8 cellular contexts compared by ENCODE assay signal in genomic region chr6:2767327-2767985, GRCh38. TPM values are rescaled to one million over a fixed set of nuclear protein-coding genes. Genes with fewer than 3 reads are reported as not detected.
A peak's percentile ranks its signal among the peaks of the same experiment; 100 is the strongest.
DNase-seq lines count a peak whose midpoint lies in the region; ATAC-seq, FAIRE-seq and TF ChIP-seq lines count a peak whose summit lies in the region.

No MANE protein-coding gene starts in this region.

- peak overlapping the region; percentile 24 for H3K9ac ChIP-seq in NT2/D1 (ENCODE audit: insufficient read length, low read depth)
- H3K9ac ChIP-seq in endodermal cell (ENCODE audit: extremely low read depth, low read length, poor library complexity, severe bottlenecking): peak overlapping the region; percentile 64

- H3K4me3 Mint-ChIP-seq in Caco-2 (ENCODE audit: unreplicated experiment) (peak overlapping the region; percentile 72), endodermal cell (peak overlapping the region; percentile 85)

- FAIRE-seq in pancreas (lab: Jason Lieb, UNC) (no peak), urothelium cell line (lab: Jason Lieb, UNC) (no peak), HTR-8/SVneo (lab: Jason Lieb, UNC) (no peak)

- H3K27ac Mint-ChIP-seq in Caco-2 (ENCODE audit: unreplicated experiment) (no peak overlapping the region), endodermal cell (no peak overlapping the region)

- no peak for ATAC-seq in pancreas
- no peak for ATAC-seq in GM18498 (IDR thresholded peaks at IDR 0.05; ENCODE audit: unreplicated experiment)

- H3K4me1 Mint-ChIP-seq in Caco-2 (ENCODE audit: low read depth, unreplicated experiment) (peaks cover 18% of the 10 kb centered on the region), endodermal cell (peaks cover 34% of the 10 kb centered on the region)

- WGBS in endodermal cell (ENCODE audit: insufficient coverage in 1 of 2, insufficient read length in 1 of 2), 2 experiments: 71 to 75% methylated on average over 5 to 7 of the region's 7 CpGs
- 34 to 36% methylated on average over 7 of the region's 7 CpGs for WGBS in pancreas, 2 donors

- H3K4me1 ChIP-seq in Caco-2 (no peaks in the 10 kb centered on the region; the same call in 1 of the 2 replicates), NT2/D1 (ENCODE audit: insufficient read depth, insufficient read length) (peaks cover 2% of the 10 kb centered on the region), endodermal cell (ENCODE audit: control insufficient read depth, insufficient read depth, low read length) (peaks cover 4% of the 10 kb centered on the region), pancreas (peaks cover 10 to 32% (median 22%) of the 10 kb centered on the region in 3 donors)

- no peak for DNase-seq in Caco-2
- no peak for DNase-seq in NT2/D1 (ENCODE audit: low read depth, low spot score)
- no peak for DNase-seq in endodermal cell
- no peak for DNase-seq in pancreas
- no peak for DNase-seq in activated effector memory CD4-positive, alpha-beta T cell treated with anti-CD3 and anti-CD28 coated beads, Interleukin-2, amount 50 U/mL, for 16 hours
- no peak for DNase-seq in urothelium cell line (ENCODE audit: low spot score)
- no peak for DNase-seq in HTR-8/SVneo (ENCODE audit: insufficient read length, low spot score)

- H3K9me3 ChIP-seq in Caco-2 (no peaks in the 10 kb centered on the region), NT2/D1 (ENCODE audit: insufficient read depth, low read length) (0 out of 2 replicates have a peak, but pooled peaks cover 4% of the 10 kb centered on the region), endodermal cell (ENCODE audit: control insufficient read depth, low read length) (no peaks in the 10 kb centered on the region), pancreas (no peaks in the 10 kb centered on the region)

- H3K36me3 ChIP-seq in Caco-2 (ENCODE audit: control insufficient read depth, insufficient read depth, low read length) (no peaks in the 10 kb centered on the region), NT2/D1 (ENCODE audit: insufficient read depth, insufficient read length, low read length) (peaks cover 33% of the 10 kb centered on the region), endodermal cell (ENCODE audit: control insufficient read depth, insufficient read depth, low read length) (peaks cover 26% of the 10 kb centered on the region), pancreas (peaks cover 0 to 6% (median 0%) of the 10 kb centered on the region in 3 donors)

- H3K36me3 Mint-ChIP-seq in Caco-2 (ENCODE audit: insufficient read depth, unreplicated experiment): peaks cover 5% of the 10 kb centered on the region
- H3K36me3 Mint-ChIP-seq in endodermal cell (ENCODE audit: low read depth): peaks cover 8% of the 10 kb centered on the region

- H3K27ac ChIP-seq in endodermal cell (ENCODE audit: low read depth, low read length) (no peak overlapping the region), pancreas (no peak overlapping the region)

- CTCF ChIA-PET in Caco-2 (lab: Charles Lee): interaction anchor here (0.6 to 0.9 kb wide), 3 partner anchors 17 to 169 kb away, joined by 3 to 7 read pairs (median 6); partner anchors contain the start of gene MYLK4

- POLR2A ChIA-PET in Caco-2 (lab: Charles Lee): interaction anchor here (0.6 to 0.7 kb wide), 2 partner anchors 43 to 256 kb away, joined by 3 to 4 read pairs; no protein-coding TSS in a partner anchor

- intact Hi-C loops in Caco-2 (cut with micrococcal nuclease; ENCODE audit: unreplicated experiment): loop anchor here (10.0 kb wide), 1 partner anchor 297 kb away; the partner anchor contains the start of gene RIPK1
- intact Hi-C loops in pancreas (cut with DNase I): no loop called here

- H3K4me3 ChIP-seq in Caco-2 (ENCODE audit: low read depth, low read length) (peak overlapping the region; percentile 90), NT2/D1 (ENCODE audit: insufficient read length, low read depth) (peak overlapping the region; percentile 83), endodermal cell (ENCODE audit: low read length) (peak overlapping the region; percentile 93), pancreas (peak overlapping the region in 3 of 4 donors; percentile 89 to 92 (median 90))

- H3K27me3 ChIP-seq in Caco-2 (replicated peaks; ENCODE audit: control insufficient read depth, insufficient read depth, low read length): no peaks in the 10 kb centered on the region
- H3K27me3 ChIP-seq in NT2/D1 (ENCODE audit: insufficient read depth, insufficient read length): no peaks in the 10 kb centered on the region
- H3K27me3 ChIP-seq in endodermal cell (ENCODE audit: control insufficient read depth, insufficient read depth, low read length, poor library complexity, severe bottlenecking): no peaks in the 10 kb centered on the region
- H3K27me3 ChIP-seq in pancreas: no peaks in the 10 kb centered on the region

- H3K27me3 Mint-ChIP-seq in Caco-2 (ENCODE audit: insufficient read depth, unreplicated experiment) (no peaks in the 10 kb centered on the region), endodermal cell (ENCODE audit: insufficient read depth) (no peaks in the 10 kb centered on the region)

- H3K9me3 Mint-ChIP-seq in Caco-2 (ENCODE audit: unreplicated experiment): no peaks in the 10 kb centered on the region
- H3K9me3 Mint-ChIP-seq in endodermal cell: no peaks in the 10 kb centered on the region

- TSS peak; percentile 23 for BruUV-seq in Caco-2 (replicated peaks; lab: Mats Ljungman, UMichigan)

- TF ChIP-seq CTCF in Caco-2 (IDR thresholded peaks at IDR 0.05; ENCODE audit: insufficient read depth in 1 of 2, low read depth in 1 of 2, low read length in 1 of 2, severe bottlenecking in 1 of 2, unreplicated experiment in 1 of 2) (no peak), endodermal cell (conservative IDR thresholded peaks at IDR 0.05) (no peak), pancreas (IDR thresholded peaks at IDR 0.05) (no peak)

RNA-seq across cellular contexts. Expression of gene WRNIP1, which starts 2.3 kb away (rescaled TPM):
- 46.5 and 51.7 TPM in 2 replicates for total RNA-seq in Caco-2 (2022)
- total RNA-seq in endodermal cell: 10 to 100 TPM; 30.8 to 33.2 TPM
- polyA plus RNA-seq in endodermal cell (2013, experiment 1 of 2): 29.7 TPM
- 28.8 TPM for polyA plus RNA-seq in endodermal cell (2013, experiment 2 of 2)
- total RNA-seq in pancreas: 10 to 100 TPM; 19.2 to 24.9 (median 23.2) TPM
- polyA plus RNA-seq in pancreas: 10 to 100 TPM; 35.7 to 45.7 TPM

RNA-seq across cellular contexts. Expression of gene MYLK4, which starts 16.7 kb away (rescaled TPM):
- total RNA-seq in Caco-2 (2022) (0.65 and 0.75 TPM in 2 replicates), endodermal cell (under 1 TPM; 0.18 to 0.20 TPM), pancreas (under 1 TPM; 0.37 to 0.87 (median 0.41) TPM)
- polyA plus RNA-seq in endodermal cell (2013, experiment 1 of 2): 0.21 TPM
- polyA plus RNA-seq in endodermal cell (2013, experiment 2 of 2): 0.08 TPM
- polyA plus RNA-seq in pancreas: 1 to 10 TPM in 1 of 2 donors, under 1 TPM in 1; 0.27 to 1.0 TPM
